24 cellular contexts compared by ENCODE assay signal in the genomic region with DNA sequence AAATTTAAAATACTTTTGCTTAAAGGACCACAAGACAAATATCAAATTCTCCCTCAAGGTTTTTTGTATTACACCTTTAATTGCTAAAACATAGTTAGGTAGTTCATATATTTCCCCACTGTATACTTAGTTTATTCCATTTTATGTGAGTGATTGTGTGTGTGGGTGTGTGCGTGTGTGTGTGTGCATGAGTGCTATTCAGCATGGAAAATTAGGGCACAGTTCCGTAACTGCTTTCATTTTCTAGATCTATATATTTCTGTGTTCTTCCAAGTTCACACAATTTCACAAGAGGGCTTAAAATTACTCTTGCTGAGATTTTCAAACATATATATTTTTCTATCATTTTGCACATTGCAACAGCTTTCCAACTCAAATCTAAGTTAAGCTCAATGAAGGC.
DNase-seq lines count a peak whose midpoint lies in the region; ATAC-seq and TF ChIP-seq lines count a peak whose summit lies in the region.
"Had no signal": no experiment of that assay in that cellular context is flagged by ENCODE, and none has a peak within 500 bp of the region (broad histone marks: within the 10 kb centered on the region; RNA-seq: fewer than 3 reads in every experiment).

No MANE protein-coding gene starts in this region.

- ATAC-seq in PC-3: no peak
- ATAC-seq: activated naive CD8-positive, alpha-beta T cell treated with anti-CD3 and anti-CD28 coated beads, Interleukin-2, amount 50 U/mL, for 24 hours; gastroesophageal sphincter; HCT116; left cardiac atrium; T-cell; upper lobe of right lung had no signal

- TF ChIP-seq POLR2A in testis (IDR thresholded peaks at IDR 0.05): no peak

- H3K27me3 ChIP-seq in PC-3 (ENCODE audit: low read length): no peaks in the 10 kb centered on the region
- peaks cover 0 to 6% (median 0%) of the 10 kb centered on the region in 45 donors for H3K27me3 ChIP-seq in dorsolateral prefrontal cortex
- no peaks in the 10 kb centered on the region for H3K27me3 ChIP-seq in osteoblast (ENCODE audit: insufficient read depth, low read length)
- H3K27me3 ChIP-seq in testis: no peaks in the 10 kb centered on the region
- H3K27me3 ChIP-seq: gastroesophageal sphincter, spleen, upper lobe of right lung had no signal

- H3K79me2 ChIP-seq in PC-3 (ENCODE audit: low read length) (no peaks in the 10 kb centered on the region), osteoblast (ENCODE audit: insufficient read depth, low read length) (no peaks in the 10 kb centered on the region)

- H3K36me3 ChIP-seq in PC-3 (ENCODE audit: low read depth, low read length) (no peaks in the 10 kb centered on the region), osteoblast (ENCODE audit: insufficient read depth, low read length) (no peaks in the 10 kb centered on the region), testis (ENCODE audit: low read depth, missing control alignments) (no peaks in the 10 kb centered on the region)
- H3K36me3 ChIP-seq: gastroesophageal sphincter, prostate gland, spleen, upper lobe of right lung had no signal

- no peak for TF ChIP-seq CTCF in PC-3 (conservative IDR thresholded peaks at IDR 0.05; ENCODE audit: low read depth, low read length)
- no peak for TF ChIP-seq CTCF in dorsolateral prefrontal cortex (IDR thresholded peaks at IDR 0.05 in 54 of 56, conservative IDR thresholded peaks at IDR 0.05 in 2 of 56; ENCODE audit: low read depth in 1 of 56, partially characterized antibody in 56 of 56)
- no peak for TF ChIP-seq CTCF in osteoblast (IDR thresholded peaks at IDR 0.05; ENCODE audit: extremely low read depth, low read depth, low read length)
- no peak for TF ChIP-seq CTCF in testis (IDR thresholded peaks at IDR 0.05)

- CTCF ChIA-PET in PC-3 (lab: Charles Lee): no interaction called here

- H3K9me3 ChIP-seq in PC-3 (ENCODE audit: low read length) (no peaks in the 10 kb centered on the region), osteoblast (ENCODE audit: low read depth, low read length) (no peaks in the 10 kb centered on the region), testis (no peaks in the 10 kb centered on the region)
- H3K9me3 ChIP-seq: gastroesophageal sphincter, prostate gland, upper lobe of right lung had no signal

- intact Hi-C loops in PC-3 (cut with micrococcal nuclease) (no loop called here), dorsolateral prefrontal cortex (cut with DNase I) (no loop called here), testis (cut with DNase I; ENCODE audit: low total_unique reads) (no loop called here)

- H3K4me1 ChIP-seq in PC-3 (ENCODE audit: insufficient read depth, low read length) (peaks cover 6% of the 10 kb centered on the region; the same call in 1 of the 2 replicates), osteoblast (ENCODE audit: insufficient read depth, low read length) (no peaks in the 10 kb centered on the region), testis (no peaks in the 10 kb centered on the region)
- H3K4me1 ChIP-seq: gastroesophageal sphincter, prostate gland, spleen, upper lobe of right lung had no signal

- H3K27ac ChIP-seq in PC-3 (ENCODE audit: low read length) (no peak overlapping the region), dorsolateral prefrontal cortex (no peak overlapping the region), osteoblast (ENCODE audit: low read depth, low read length) (no peak overlapping the region), testis (no peak overlapping the region)
- H3K27ac ChIP-seq: gastroesophageal sphincter, prostate gland, spleen, upper lobe of right lung had no signal

- H2AFZ ChIP-seq in PC-3 (ENCODE audit: low read length) (peak overlapping the region; percentile 46; the same call in 1 of the 2 replicates), osteoblast (ENCODE audit: low read length) (no peak overlapping the region)

- H4K20me1 ChIP-seq in PC-3 (ENCODE audit: low read length): no peaks in the 10 kb centered on the region
- H4K20me1 ChIP-seq in osteoblast (ENCODE audit: insufficient read depth, low read length): no peaks in the 10 kb centered on the region

- DNase-seq in ELR (ENCODE audit: low read depth): peak; percentile 36
- no peak for DNase-seq in PC-3
- DNase-seq in dorsolateral prefrontal cortex: no peak
- DNase-seq in osteoblast (ENCODE audit: insufficient read length, low spot score, missing footprints): no peak
- DNase-seq in SKM-1 (lab: John Stamatoyannopoulos, UW; ENCODE audit: unreplicated experiment): no peak
- no peak for DNase-seq in testis
- no peak for DNase-seq in NCI-H524 treated with DMSO at 0.1 percent for 48 hours (lab: John Stamatoyannopoulos, UW)
- DNase-seq in RKO (ENCODE audit: low spot score): no peak
- DNase-seq: activated CD8-positive, alpha-beta memory T cell treated with anti-CD3 and anti-CD28 coated beads, Interleukin-2, amount 50 U/mL, for 48 hours; activated effector memory CD4-positive, alpha-beta T cell treated with Interleukin-2 at 50 U/mL for 16 hours; activated naive CD8-positive, alpha-beta T cell treated with anti-CD3 and anti-CD28 coated beads, Interleukin-2, amount 50 U/mL, for 24 hours; COR-L47; erythroblast; left cardiac atrium; NCI-H1417; NCI-H510A treated with DMSO at 0.1 percent for 48 hours; nephron progenitor cell; spleen; stimulated activated CD4-positive, alpha-beta T cell treated with anti-CD3 and anti-CD28 coated beads, Interleukin-4, amount 100 ng/mL, for 4 hours; T-cell; upper lobe of right lung had no signal

- H3F3A ChIP-seq in PC-3 (ENCODE audit: low read length, unreplicated experiment): no peaks in the 10 kb centered on the region

- no peak overlapping the region for H3K9ac ChIP-seq in PC-3 (ENCODE audit: low read length)

- WGBS in testis, 2 donors: 76 to 83% methylated on average over 2 of the region's 2 CpGs

- no peaks in the 10 kb centered on the region for H3K9me2 ChIP-seq in PC-3 (replicated peaks; ENCODE audit: low read length)

- H3K4me3 ChIP-seq in PC-3 (ENCODE audit: low read length) (no peak overlapping the region), dorsolateral prefrontal cortex (peak overlapping the region in 39 of 59 donors; percentile 0 to 54 (median 28)), osteoblast (ENCODE audit: insufficient read depth, low read length) (peak overlapping the region; percentile 65), testis (no peak overlapping the region)
- H3K4me3 ChIP-seq: gastroesophageal sphincter, prostate gland, spleen had no signal

- POLR2A ChIA-PET in PC-3 (lab: Charles Lee; ENCODE audit: unreplicated experiment): no interaction called here

- no peak overlapping the region for H3K4me2 ChIP-seq in PC-3 (ENCODE audit: low read length)
- H3K4me2 ChIP-seq in osteoblast (ENCODE audit: insufficient read depth, low read length): peak overlapping the region; percentile 73

- BruUV-seq in PC-3 (replicated peaks; lab: Mats Ljungman, UMichigan): no TSS peak

Comparison
In these comparisons a context has a peak if more than half of its experiments do, and no peak if none do; other contexts are left out.
1. H3K4me3 ChIP-seq: peak in dorsolateral prefrontal cortex (39 of 59) and osteoblast (single experiment); none in PC-3 (single experiment) and testis (0 of 2).